In genomic region chr1:45211061-45211460, GRCh38 we compare ENCODE assay signal across 22 cellular contexts. TPM values are rescaled to one million over a fixed set of nuclear protein-coding genes. Genes with fewer than 3 reads are reported as not detected.
DNase-seq lines count a peak whose midpoint lies in the region; ATAC-seq, FAIRE-seq and TF ChIP-seq lines count a peak whose summit lies in the region.
"Had no signal": no experiment of that assay in that cellular context is flagged by ENCODE, and none has a peak within 500 bp of the region (broad histone marks: within the 10 kb centered on the region; RNA-seq: fewer than 3 reads in every experiment).

No MANE protein-coding gene starts in this region.

- H3K9me3 ChIP-seq in mucosa of descending colon (no peaks in the 10 kb centered on the region), transverse colon (no peaks in the 10 kb centered on the region), ascending aorta (no peaks in the 10 kb centered on the region)
- H3K9me3 ChIP-seq: BLaER1, HAP-1 had no signal

- WGBS in transverse colon (ENCODE audit: low coverage in 1 of 2), 2 donors, result 30 to 35% methylated on average over 3 of the region's 3 CpGs

- POLR2A ChIA-PET in RWPE1 (lab: Yijun Ruan, JAX; ENCODE audit: low non-redundant PET), result no interaction called here

- ATAC-seq in mucosa of descending colon, result peak; percentile 86
- no peak for ATAC-seq in GM21526 (IDR thresholded peaks at IDR 0.05; ENCODE audit: low FRiP score, unreplicated experiment)
- ATAC-seq: GM12878 had no signal

- H3K4me1 ChIP-seq in mucosa of descending colon (ENCODE audit: low read depth), result peaks cover 5% of the 10 kb centered on the region
- peaks cover 0 to 16% (median 10%) of the 10 kb centered on the region in 4 donors for H3K4me1 ChIP-seq in transverse colon
- H3K4me1 ChIP-seq in ascending aorta, result peaks cover 0 to 7% of the 10 kb centered on the region in 2 donors

- peak overlapping the region; percentile 65 to 73 (median 68) for H3K27ac ChIP-seq in transverse colon
- no peak overlapping the region for H3K27ac ChIP-seq in RWPE1
- no peak overlapping the region for H3K27ac ChIP-seq in ascending aorta
- H3K27ac ChIP-seq: 22Rv1, BLaER1 had no signal

- H3K36me3 ChIP-seq in mucosa of descending colon (ENCODE audit: low read depth), result no peaks in the 10 kb centered on the region
- H3K36me3 ChIP-seq in transverse colon, result no peaks in the 10 kb centered on the region
- no peaks in the 10 kb centered on the region for H3K36me3 ChIP-seq in ascending aorta
- H3K36me3 ChIP-seq: BLaER1, HAP-1 had no signal

- TF ChIP-seq POLR2A in transverse colon (IDR thresholded peaks at IDR 0.05), result no peak

- H3K27me3 ChIP-seq in transverse colon (no peaks in the 10 kb centered on the region), ascending aorta (no peaks in the 10 kb centered on the region)

- in situ Hi-C loops in transverse colon (cut with MboI; ENCODE audit: low pct_ligation_motif_present in 1 of 4, low pct_unique_long_range_greater_than_20kb in 1 of 4, low sequenced_read_pairs in 3 of 4), result loop anchor here in 1 of 4 donors (10.0 kb wide), 1 partner anchor 196 kb away; the partner anchor contains the start of genes HECTD3 and UROD

- CTCF ChIA-PET in RWPE1 (lab: Yijun Ruan, JAX), result no interaction called here

- FAIRE-seq in colon (lab: Jason Lieb, UNC), result peak; percentile 33
- FAIRE-seq: A204.1, D721Med, GM12878, H54 had no signal

- H3K4me3 ChIP-seq in mucosa of descending colon, result no peak overlapping the region
- no peak overlapping the region for H3K4me3 ChIP-seq in transverse colon
- no peak overlapping the region for H3K4me3 ChIP-seq in ascending aorta
- H3K4me3 ChIP-seq: BLaER1, GM12878, HAP-1 had no signal

- intact Hi-C loops in mucosa of descending colon (cut with DNase I, micrococcal nuclease) (no loop called here), transverse colon (cut with DNase I; ENCODE audit: low total_unique reads) (no loop called here), ascending aorta (cut with DNase I) (no loop called here)

- no peak for TF ChIP-seq EP300 in transverse colon (IDR thresholded peaks at IDR 0.05; ENCODE audit: low read depth)

- DNase-seq in LoVo (ENCODE audit: low spot score) (peak; percentile 52), mucosa of descending colon (peak in 1 of 3 donors; percentile 40), transverse colon (no peak), RWPE1 (ENCODE audit: low spot score) (no peak), ascending aorta (ENCODE audit: low spot score in 2 of 2) (no peak)
- DNase-seq: CD4-positive, alpha-beta T cell; CD8-positive, alpha-beta memory T cell; DMS 273 treated with DMSO at 0.1 percent for 48 hours; DMS79; EL; GDM1; GOT3; HFFc6 had no signal

- no peak for TF ChIP-seq CTCF in mucosa of descending colon (IDR thresholded peaks at IDR 0.05)
- no peak for TF ChIP-seq CTCF in transverse colon (IDR thresholded peaks at IDR 0.05)
- no peak for TF ChIP-seq CTCF in RWPE1 (conservative IDR thresholded peaks at IDR 0.05; ENCODE audit: low read depth)
- TF ChIP-seq CTCF in ascending aorta (IDR thresholded peaks at IDR 0.05), result no peak

RNA-seq across cellular contexts. Expression of gene ZSWIM5, which starts 4.7 kb away (rescaled TPM):
- total RNA-seq in mucosa of descending colon (10 to 100 TPM in 2 of 3 donors, 1 to 10 TPM in 1; 6.9 to 16.5 (median 10.1) TPM), transverse colon (10 to 100 TPM; 12.3 to 38.2 (median 13.7) TPM), ascending aorta (1.2 TPM)

Comparison
In these comparisons a context has a peak if more than half of its experiments do, and no peak if none do; other contexts are left out.
1. H3K27ac ChIP-seq: peak in transverse colon (4 of 4); none in RWPE1 (single experiment) and ascending aorta (0 of 2).